1 cellular context compared by ENCODE assay signal in genomic region chr16:89994721-89995474, GRCh38.
A peak's percentile ranks its signal among the peaks of the same experiment; 100 is the strongest.
TF ChIP-seq lines count a peak whose summit lies in the region.
"Not testable (repeated sequence)": the region's sequence is repeated elsewhere in the genome, so short reads cannot be mapped to it uniquely, and the experiment has no call there.

No MANE protein-coding gene starts in this region.

TF ChIP-seq in HepG2, 621 proteins besides CTCF, POLR2A, EP300 and RAD21 (continued from another document and continues in another):
- not testable (repeated sequence) for TF ChIP-seq GABPA (IDR thresholded peaks at IDR 0.05; ENCODE audit: low read depth, low read length)
- TF ChIP-seq GABPA (CRISPR knock-in tag; IDR thresholded peaks at IDR 0.05; ENCODE audit: low read depth) (0 out of 2 replicates have a peak, but pooled peaks have one; percentile 28), NFE2L2 (IDR thresholded peaks at IDR 0.05; ENCODE audit: low read length) (peak; percentile 96), NCOR1 (IDR thresholded peaks at IDR 0.05; ENCODE audit: borderline replicate concordance, low read length) (peak; percentile 30; the same call in 1 of the 2 replicates), HBP1 (CRISPR knock-in tag; IDR thresholded peaks at IDR 0.05; ENCODE audit: low read depth) (peak; percentile 59), NRL (CRISPR knock-in tag; IDR thresholded peaks at IDR 0.05; ENCODE audit: borderline replicate concordance) (0 out of 2 replicates have a peak, but pooled peaks have one; percentile 26), TARDBP (CRISPR knock-in tag; IDR thresholded peaks at IDR 0.05) (peak; percentile 51), ZFP91 (CRISPR knock-in tag; IDR thresholded peaks at IDR 0.05; ENCODE audit: borderline replicate concordance) (peak; percentile 76), ZBTB7A (CRISPR knock-in tag; IDR thresholded peaks at IDR 0.05) (peak; percentile 43; the same call in 1 of the 2 replicates), ZNF589 (CRISPR knock-in tag; conservative IDR thresholded peaks at IDR 0.05) (peak; percentile 3; the same call in 1 of the 2 replicates), ZNF546 (CRISPR knock-in tag; conservative IDR thresholded peaks at IDR 0.05) (0 out of 2 replicates have a peak, but pooled peaks have one; percentile 41), TIGD3 (CRISPR knock-in tag; IDR thresholded peaks at IDR 0.05; ENCODE audit: borderline replicate concordance) (0 out of 2 replicates have a peak, but pooled peaks have one; percentile 78), NFIC (IDR thresholded peaks at IDR 0.05; ENCODE audit: low read length) (peak; percentile 56; the same call in 1 of the 2 replicates), AHDC1 (CRISPR knock-in tag; IDR thresholded peaks at IDR 0.05; ENCODE audit: borderline replicate concordance) (peak; percentile 70), SAP130 (CRISPR knock-in tag; IDR thresholded peaks at IDR 0.05; ENCODE audit: low read depth) (peak; percentile 74; the same call in 1 of the 2 replicates), ARID5B (CRISPR knock-in tag; IDR thresholded peaks at IDR 0.05) (peak; percentile 37), ZNF878 (CRISPR knock-in tag; IDR thresholded peaks at IDR 0.05) (peak; percentile 70), HIC2 (CRISPR knock-in tag; IDR thresholded peaks at IDR 0.05; ENCODE audit: low read depth) (peak; percentile 30; the same call in 1 of the 2 replicates), JUND (CRISPR knock-in tag; IDR thresholded peaks at IDR 0.05) (peak; percentile 93), ZNF776 (CRISPR knock-in tag; IDR thresholded peaks at IDR 0.05) (0 out of 2 replicates have a peak, but pooled peaks have one; percentile 11), ZBTB33 (CRISPR knock-in tag; IDR thresholded peaks at IDR 0.05) (peak; percentile 58; the same call in 1 of the 2 replicates), ZNF670 (CRISPR knock-in tag; IDR thresholded peaks at IDR 0.05; ENCODE audit: borderline replicate concordance) (peak; percentile 98), PHF8 (CRISPR knock-in tag; IDR thresholded peaks at IDR 0.05) (0 out of 2 replicates have a peak, but pooled peaks have one; percentile 14), MED1 (CRISPR knock-in tag; IDR thresholded peaks at IDR 0.05) (peak; percentile 48; the same call in 1 of the 2 replicates), CCDC6 (CRISPR knock-in tag; IDR thresholded peaks at IDR 0.05) (0 out of 2 replicates have a peak, but pooled peaks have one; percentile 50), NFE2L1 (CRISPR knock-in tag; IDR thresholded peaks at IDR 0.05; ENCODE audit: borderline replicate concordance) (peak; percentile 98), NONO (IDR thresholded peaks at IDR 0.05) (peak; percentile 6; the same call in 1 of the 2 replicates), NONO (CRISPR knock-in tag; conservative IDR thresholded peaks at IDR 0.05) (peak; percentile 68), ZNF883 (CRISPR knock-in tag; IDR thresholded peaks at IDR 0.05; ENCODE audit: not compliant biosample characterization) (peak; percentile 36), RARA (CRISPR knock-in tag; IDR thresholded peaks at IDR 0.05) (peak; percentile 26; the same call in 1 of the 2 replicates), ZSCAN25 (CRISPR knock-in tag; IDR thresholded peaks at IDR 0.05) (peak; percentile 37; the same call in 1 of the 2 replicates), GLMP (CRISPR knock-in tag; IDR thresholded peaks at IDR 0.05; ENCODE audit: borderline replicate concordance) (peak; percentile 79; the same call in 1 of the 2 replicates), GATAD1 (CRISPR knock-in tag; IDR thresholded peaks at IDR 0.05) (0 out of 2 replicates have a peak, but pooled peaks have one; percentile 50)
